In genomic region chr10:26439436-26440090, GRCh38 we compare ENCODE assay signal across 11 cellular contexts. TPM values are rescaled to one million over a fixed set of nuclear protein-coding genes. Genes with fewer than 3 reads are reported as not detected.
DNase-seq lines count a peak whose midpoint lies in the region; ATAC-seq, FAIRE-seq and TF ChIP-seq lines count a peak whose summit lies in the region.
"Had no signal": no experiment of that assay in that cellular context is flagged by ENCODE, and none has a peak within 500 bp of the region (broad histone marks: within the 10 kb centered on the region; RNA-seq: fewer than 3 reads in every experiment).

No MANE protein-coding gene starts in this region.

- no peak for FAIRE-seq in GM12891 (lab: Jason Lieb, UNC)

- CTCF ChIA-PET in activated CD8-positive, alpha-beta T cell treated with anti-CD3 and anti-CD28 coated beads, Interleukin-2, amount 10 ng/mL, durations not matched to agents 7 days and 5 days (lab: Charles Lee): interaction anchor here (1.2 kb wide), 1 partner anchor 9 kb away, joined by 4 read pairs; no protein-coding TSS in a partner anchor

- H3K4me3 Mint-ChIP-seq in CD14-positive monocyte: peak overlapping the region; percentile 91 to 97
- H3K4me3 Mint-ChIP-seq in activated CD8-positive, alpha-beta T cell treated with anti-CD3 and anti-CD28 coated beads, Interleukin-2, amount 10 ng/mL, durations not matched to agents 7 days and 5 days: peak overlapping the region; percentile 96

- peak overlapping the region; percentile 65 for H3K27ac ChIP-seq in muscle layer of duodenum (ENCODE audit: low read length)

- H3K9me3 ChIP-seq in muscle layer of duodenum (ENCODE audit: control insufficient read depth in 1 of 2, low read length in 2 of 2): no peaks in the 10 kb centered on the region
- H3K9me3 ChIP-seq: HAP-1, tibial nerve had no signal

- no peak for TF ChIP-seq POLR2A in GM12891 (IDR thresholded peaks at IDR 0.05; ENCODE audit: low read depth, low read length)

- H3K4me1 ChIP-seq in muscle layer of duodenum (ENCODE audit: control insufficient read depth in 1 of 2, insufficient read depth in 2 of 2, low read length in 2 of 2): no peaks in the 10 kb centered on the region
- H3K4me1 ChIP-seq: HAP-1 had no signal

- peak overlapping the region; percentile 95 to 99 (median 98) for H3K27ac Mint-ChIP-seq in CD14-positive monocyte
- H3K27ac Mint-ChIP-seq in activated CD8-positive, alpha-beta T cell treated with anti-CD3 and anti-CD28 coated beads, Interleukin-2, amount 10 ng/mL, durations not matched to agents 7 days and 5 days: peak overlapping the region; percentile 95

- H3K9me3 Mint-ChIP-seq in CD14-positive monocyte: no peaks in the 10 kb centered on the region
- no peaks in the 10 kb centered on the region for H3K9me3 Mint-ChIP-seq in activated CD8-positive, alpha-beta T cell treated with anti-CD3 and anti-CD28 coated beads, Interleukin-2, amount 10 ng/mL, durations not matched to agents 7 days and 5 days (ENCODE audit: insufficient read depth)

- H3K36me3 ChIP-seq in muscle layer of duodenum (ENCODE audit: control insufficient read depth in 1 of 2, insufficient read depth in 2 of 2, low read length in 2 of 2): no peaks in the 10 kb centered on the region
- H3K36me3 ChIP-seq: HAP-1, tibial nerve had no signal

- H3K36me3 Mint-ChIP-seq in CD14-positive monocyte: peaks cover 34 to 37% of the 10 kb centered on the region in 2 donors
- H3K36me3 Mint-ChIP-seq in activated CD8-positive, alpha-beta T cell treated with anti-CD3 and anti-CD28 coated beads, Interleukin-2, amount 10 ng/mL, durations not matched to agents 7 days and 5 days (ENCODE audit: low read depth): peaks cover 41% of the 10 kb centered on the region

- POLR2A ChIA-PET in activated CD8-positive, alpha-beta T cell treated with anti-CD3 and anti-CD28 coated beads, Interleukin-2, amount 10 ng/mL, durations not matched to agents 7 days and 5 days (lab: Charles Lee): interaction anchor here (0.7 to 2.7 kb wide), 5 partner anchors 9 to 802 kb away, joined by 3 to 14 read pairs (median 4); no protein-coding TSS in a partner anchor

- intact Hi-C loops in CD14-positive monocyte (cut with micrococcal nuclease): loop anchor here (5.0 to 10.0 kb wide), 4 partner anchors 43 to 115 kb away; no protein-coding TSS in a partner anchor

- ATAC-seq in activated CD8-positive, alpha-beta T cell treated with anti-CD3 and anti-CD28 coated beads, Interleukin-2, amount 10 ng/mL, durations not matched to agents 7 days and 5 days: peak; percentile 12
- no peak for ATAC-seq in HG03457 (IDR thresholded peaks at IDR 0.05; ENCODE audit: unreplicated experiment)
- ATAC-seq in GM19035 (IDR thresholded peaks at IDR 0.05; ENCODE audit: unreplicated experiment): no peak
- ATAC-seq in HG03135 (IDR thresholded peaks at IDR 0.05; ENCODE audit: unreplicated experiment): no peak

- no peak for TF ChIP-seq CTCF in CD14-positive monocyte (IDR thresholded peaks at IDR 0.05)

- H3K27me3 Mint-ChIP-seq in CD14-positive monocyte (ENCODE audit: low read depth in 3 of 3): no peaks in the 10 kb centered on the region
- no peaks in the 10 kb centered on the region for H3K27me3 Mint-ChIP-seq in activated CD8-positive, alpha-beta T cell treated with anti-CD3 and anti-CD28 coated beads, Interleukin-2, amount 10 ng/mL, durations not matched to agents 7 days and 5 days (ENCODE audit: low read depth)

- peak overlapping the region; percentile 44 to 59 for H3K4me3 ChIP-seq in muscle layer of duodenum (ENCODE audit: low read depth in 1 of 2, low read length in 2 of 2)
- H3K4me3 ChIP-seq: HAP-1 had no signal

- DNase-seq in CD14-positive monocyte (ENCODE audit: low spot score) (no peak), GM12891 (ENCODE audit: insufficient read length, low spot score) (no peak), NCI-H526 (lab: John Stamatoyannopoulos, UW) (no peak)
- DNase-seq in activated CD8-positive, alpha-beta T cell treated with anti-CD3 and anti-CD28 coated beads, Interleukin-2, amount 10 ng/mL, durations not matched to agents 7 days and 5 days: peak; percentile 30
- DNase-seq: NCI-H526 treated with DMSO at 0.1 percent for 48 hours had no signal

- H3K4me1 Mint-ChIP-seq in CD14-positive monocyte: peaks cover 64% of the 10 kb centered on the region
- peaks cover 53% of the 10 kb centered on the region for H3K4me1 Mint-ChIP-seq in activated CD8-positive, alpha-beta T cell treated with anti-CD3 and anti-CD28 coated beads, Interleukin-2, amount 10 ng/mL, durations not matched to agents 7 days and 5 days (ENCODE audit: low read depth)

- H3K27me3 ChIP-seq in muscle layer of duodenum (ENCODE audit: low read depth, low read length): no peaks in the 10 kb centered on the region

TF ChIP-seq in GM12891, 5 proteins besides CTCF, POLR2A, EP300 and RAD21:
- no peak for TF ChIP-seq POU2F2 (IDR thresholded peaks at IDR 0.05; ENCODE audit: low read depth, low read length)
- 0 out of 2 replicates have a peak, but pooled peaks have one; percentile 15 for TF ChIP-seq POLR2AphosphoS5 (IDR thresholded peaks at IDR 0.05; ENCODE audit: low read depth, low read length)
- TF ChIP-seq SPI1 (IDR thresholded peaks at IDR 0.05; ENCODE audit: low read depth, low read length): no peak
- no peak for TF ChIP-seq PAX5 (IDR thresholded peaks at IDR 0.05; ENCODE audit: insufficient read depth, low read length, severe bottlenecking)
- TF ChIP-seq TAF1 (IDR thresholded peaks at IDR 0.05; ENCODE audit: low read depth, low read length): no peak

RNA-seq across cellular contexts. Expression of gene APBB1IP, which starts 1.4 kb away (rescaled TPM):
- 10 to 100 TPM; 24.6 to 45.4 TPM for polyA plus RNA-seq in CD14-positive monocyte
- 52.0 TPM for polyA plus RNA-seq in GM12891 (2012; ENCODE audit: low read depth, missing spikeins)
- 10 to 100 TPM; 75.9 to 76.0 TPM for total RNA-seq in activated CD8-positive, alpha-beta T cell treated with anti-CD3 and anti-CD28 coated beads, Interleukin-2, amount 10 ng/mL, durations not matched to agents 7 days and 5 days
